ENCODE assay signal across 23 cellular contexts in the genomic region with DNA sequence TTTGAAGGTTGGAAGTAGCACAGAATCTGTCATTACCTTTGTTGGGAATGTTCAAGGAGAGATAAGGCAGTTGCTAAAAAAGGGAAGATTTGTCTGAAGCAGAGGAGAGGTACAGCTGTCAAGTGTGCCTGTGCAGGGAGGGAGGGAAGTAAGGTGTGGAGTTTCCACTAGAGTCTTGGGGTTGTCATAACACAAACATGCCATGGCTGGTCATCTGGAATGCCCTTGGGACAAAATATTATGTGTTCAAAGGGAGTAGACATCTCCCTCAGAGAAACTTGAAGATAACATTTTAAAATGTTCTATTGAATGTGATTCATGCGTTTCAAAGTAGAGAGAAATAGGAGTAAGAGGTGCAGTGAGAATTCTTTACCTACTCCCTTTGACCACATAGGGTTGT.
"Had no signal": no experiment of that assay in that cellular context is flagged by ENCODE, and none has a peak within 500 bp of the region (broad histone marks: within the 10 kb centered on the region; RNA-seq: fewer than 3 reads in every experiment).

No MANE protein-coding gene starts in this region.

- H3K4me2 ChIP-seq: hepatocyte had no signal

- ATAC-seq: activated CD8-positive, alpha-beta T cell treated with anti-CD3 and anti-CD28 coated beads, Interleukin-2, amount 10 ng/mL, durations not matched to agents 7 days and 5 days; body of pancreas; left cardiac atrium; naive thymus-derived CD4-positive, alpha-beta T cell; upper lobe of right lung had no signal

- H3K9me3 ChIP-seq: body of pancreas, thoracic aorta had no signal

- H3K4me3 ChIP-seq: body of pancreas, hepatocyte, sigmoid colon, spleen, thoracic aorta, upper lobe of right lung had no signal

- H3K27ac ChIP-seq: body of pancreas, hepatocyte, sigmoid colon, spleen, thoracic aorta, upper lobe of right lung, WERI-Rb-1 had no signal

- DNase-seq: activated CD4-positive, alpha-beta T cell treated with anti-CD3 and anti-CD28 coated beads for 1 hour; activated CD4-positive, alpha-beta T cell treated with anti-CD3 and anti-CD28 coated beads, Interleukin-2, amount 50 U/mL, for 1 hour; activated CD8-positive, alpha-beta T cell treated with anti-CD3 and anti-CD28 coated beads, Interleukin-2, amount 10 ng/mL, durations not matched to agents 7 days and 5 days; activated gamma-delta T cell; anterior cingulate cortex; body of pancreas; central memory CD4-positive, alpha-beta T cell; dermis blood vessel endothelial cell; effector CD8-positive, alpha-beta T cell; glutamatergic neuron; immature natural killer cell; left cardiac atrium; mesendoderm; naive thymus-derived CD4-positive, alpha-beta T cell; sigmoid colon; spleen; stimulated activated CD4-positive, alpha-beta T cell treated with anti-CD3 and anti-CD28 coated beads, Interleukin-4, amount 100 ng/mL, for 1 hour; stimulated activated naive CD4-positive, alpha-beta T cell; T-helper 1 cell; upper lobe of right lung; WERI-Rb-1 had no signal

- H2AFZ ChIP-seq: hepatocyte had no signal

- H3K79me2 ChIP-seq: hepatocyte had no signal

- H3K36me3 ChIP-seq: sigmoid colon, spleen, thoracic aorta, upper lobe of right lung, WERI-Rb-1 had no signal

- H3K4me1 ChIP-seq: body of pancreas, sigmoid colon, spleen, upper lobe of right lung had no signal

- H3K27me3 ChIP-seq: body of pancreas, hepatocyte, sigmoid colon, spleen, upper lobe of right lung had no signal
